Comparison of ENCODE assay signal across 8 cellular contexts in the genomic region with DNA sequence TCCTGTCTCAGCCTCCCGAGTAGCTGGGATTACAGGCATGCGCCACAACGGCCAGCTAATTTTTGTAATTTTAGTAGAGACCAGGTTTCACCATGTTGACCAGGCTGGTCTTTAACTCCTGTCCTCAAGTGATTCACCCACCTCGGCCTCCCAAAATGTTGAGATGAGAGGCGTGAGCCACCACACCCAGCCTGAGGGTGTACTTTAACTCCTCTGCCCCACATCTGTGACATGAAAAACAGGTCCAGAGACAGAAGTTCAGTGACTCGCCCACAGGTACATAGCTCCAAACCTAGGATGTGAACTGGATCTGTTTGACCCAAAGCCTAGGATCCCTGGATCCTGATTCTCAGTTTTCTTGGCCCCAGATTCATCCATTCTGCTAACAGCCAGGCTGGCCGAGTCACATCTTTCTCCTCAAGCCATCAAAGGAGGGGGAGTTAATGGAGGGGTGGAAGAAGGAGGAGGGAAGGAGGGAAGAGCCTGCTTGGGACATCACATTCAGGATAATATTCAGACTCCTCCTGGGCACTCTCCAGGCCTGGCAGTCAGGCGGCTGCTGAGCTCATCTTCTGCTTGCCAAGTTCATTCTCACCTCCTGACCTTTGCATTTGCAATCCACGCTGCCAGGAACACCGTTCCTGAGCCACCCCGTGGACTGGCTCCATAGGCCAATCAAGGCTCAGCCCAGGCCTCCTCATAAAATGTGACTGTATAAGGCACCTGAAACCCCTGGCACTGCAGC. TPM values are rescaled to one million over a fixed set of nuclear protein-coding genes. Genes with fewer than 3 reads are reported as not detected.
DNase-seq lines count a peak whose midpoint lies in the region; ATAC-seq, FAIRE-seq and TF ChIP-seq lines count a peak whose summit lies in the region.

No MANE protein-coding gene starts in this region.

- CTCF ChIA-PET in MCF 10A (lab: Yijun Ruan, JAX): interaction anchor here (0.6 to 2.2 kb wide), 6 partner anchors 9 to 571 kb away, joined by 3 to 9 read pairs (median 6); no protein-coding TSS in a partner anchor

- H3K4me1 Mint-ChIP-seq in HFFc6 (ENCODE audit: low read depth) (peaks cover 28% of the 10 kb centered on the region), MCF 10A (ENCODE audit: insufficient read depth, unreplicated experiment) (peaks cover 20% of the 10 kb centered on the region)

- ATAC-seq in HG03378 (IDR thresholded peaks at IDR 0.05; ENCODE audit: unreplicated experiment): no peak
- no peak for ATAC-seq in GM21723 (IDR thresholded peaks at IDR 0.05; ENCODE audit: unreplicated experiment)

- H3K36me3 ChIP-seq in small intestine (ENCODE audit: control insufficient read depth in 2 of 2, insufficient read depth in 2 of 2, low read length in 2 of 2): no peaks in the 10 kb centered on the region

- H3K27me3 ChIP-seq in small intestine (ENCODE audit: control insufficient read depth in 2 of 2, insufficient read depth in 2 of 2, low read length in 2 of 2): no peaks in the 10 kb centered on the region

- H3K9me3 ChIP-seq in small intestine (ENCODE audit: control insufficient read depth, low read depth): no peaks in the 10 kb centered on the region

- intact Hi-C loops in MCF 10A (cut with micrococcal nuclease): loop anchor here (2.0 kb wide), 1 partner anchor 14 kb away; no protein-coding TSS in a partner anchor

- H3K4me3 Mint-ChIP-seq in HFFc6 (peak overlapping the region; percentile 56), MCF 10A (ENCODE audit: unreplicated experiment) (peak overlapping the region; percentile 13)

- no peak overlapping the region for H3K4me3 ChIP-seq in small intestine (ENCODE audit: low read depth in 1 of 2, low read length in 2 of 2)

- H3K36me3 Mint-ChIP-seq in HFFc6 (ENCODE audit: low read depth) (no peaks in the 10 kb centered on the region; the same call in 1 of the 2 replicates), MCF 10A (ENCODE audit: insufficient read depth, unreplicated experiment) (peaks cover 16% of the 10 kb centered on the region)

- H3K27ac ChIP-seq in small intestine (ENCODE audit: low read depth in 1 of 2, low read length in 1 of 2): peak overlapping the region in 1 of 2 donors; percentile 52

- FAIRE-seq in small intestine (lab: Jason Lieb, UNC): no peak

- no peaks in the 10 kb centered on the region for H3K4me1 ChIP-seq in small intestine (ENCODE audit: control insufficient read depth in 2 of 2, insufficient read depth in 1 of 2, low read depth in 1 of 2, low read length in 1 of 2)

- H3K27me3 Mint-ChIP-seq in HFFc6 (ENCODE audit: insufficient read depth) (no peaks in the 10 kb centered on the region; the same call in 1 of the 2 replicates), MCF 10A (ENCODE audit: insufficient read depth, unreplicated experiment) (no peaks in the 10 kb centered on the region)

- POLR2A ChIA-PET in MCF 10A (lab: Yijun Ruan, JAX): interaction anchor here (0.5 to 4.9 kb wide), 23 partner anchors 10 to 1288 kb away, joined by 3 to 35 read pairs (median 3); partner anchors contain the start of genes CCDC159, LDLR, TMEM205 and ZNF443

- peak overlapping the region; percentile 92 for H3K27ac Mint-ChIP-seq in HFFc6
- H3K27ac Mint-ChIP-seq in MCF 10A (ENCODE audit: low read depth, unreplicated experiment): peak overlapping the region; percentile 89

- DNase-seq in HFFc6 (peak; percentile 69), MCF 10A (ENCODE audit: unreplicated experiment) (peak; percentile 93), kidney glomerular epithelial cell (lab: John Stamatoyannopoulos, UW) (peak; percentile 52), small intestine (peak; percentile 73), COLO829 (ENCODE audit: low spot score) (no peak), NCI-H146 treated with DMSO at 0.1 percent for 48 hours (lab: John Stamatoyannopoulos, UW; ENCODE audit: unreplicated experiment) (no peak)

- WGBS in small intestine, 3 donors: 53 to 75% (median 70%) methylated on average over 11 of the region's 11 CpGs

- TF ChIP-seq CTCF in HFFc6 (IDR thresholded peaks at IDR 0.05) (no peak), MCF 10A (IDR thresholded peaks at IDR 0.05; ENCODE audit: unreplicated experiment) (no peak)

- H3K9me3 Mint-ChIP-seq in HFFc6 (no peaks in the 10 kb centered on the region), MCF 10A (ENCODE audit: unreplicated experiment) (no peaks in the 10 kb centered on the region)

- no TSS peak for BruUV-seq in MCF 10A (replicated peaks; lab: Mats Ljungman, UMichigan)

RNA-seq across cellular contexts. Expression of gene SPC24, which starts 3.1 kb away (rescaled TPM):
- 10 to 100 TPM; 21.0 to 54.6 (median 50.3) TPM for total RNA-seq in HFFc6 (2021; fragmentation: NEBNext Ultra II Directional; extraction: Animal tissue kit (Norgen Biotek cat#: 25700))
- 8.6 and 16.4 TPM in 2 replicates for total RNA-seq in MCF 10A (2022)
- polyA plus RNA-seq in small intestine: 10 to 100 TPM in 1 of 3 donors, under 1 TPM in 2; 0.27 to 10.9 (median 0.45) TPM

RNA-seq across cellular contexts. Expression of gene KANK2, which starts 44.9 kb away (rescaled TPM):
- 100 to 1,000 TPM; 132 to 167 (median 156) TPM for total RNA-seq in HFFc6 (2021; fragmentation: NEBNext Ultra II Directional; extraction: Animal tissue kit (Norgen Biotek cat#: 25700))
- 25.0 and 29.2 TPM in 2 replicates for total RNA-seq in MCF 10A (2022)
- polyA plus RNA-seq in small intestine: 10 to 100 TPM; 10.7 to 83.6 (median 51.3) TPM

Comparison
In these comparisons a context has a peak if more than half of its experiments do, and no peak if none do; other contexts are left out.
1. DNase-seq: peak in HFFc6 (single experiment), MCF 10A (single experiment), kidney glomerular epithelial cell (single experiment) and small intestine (single experiment); none in COLO829 (single experiment) and NCI-H146 treated with DMSO at 0.1 percent for 48 hours (single experiment).